9 cellular contexts compared by ENCODE assay signal in the genomic region with DNA sequence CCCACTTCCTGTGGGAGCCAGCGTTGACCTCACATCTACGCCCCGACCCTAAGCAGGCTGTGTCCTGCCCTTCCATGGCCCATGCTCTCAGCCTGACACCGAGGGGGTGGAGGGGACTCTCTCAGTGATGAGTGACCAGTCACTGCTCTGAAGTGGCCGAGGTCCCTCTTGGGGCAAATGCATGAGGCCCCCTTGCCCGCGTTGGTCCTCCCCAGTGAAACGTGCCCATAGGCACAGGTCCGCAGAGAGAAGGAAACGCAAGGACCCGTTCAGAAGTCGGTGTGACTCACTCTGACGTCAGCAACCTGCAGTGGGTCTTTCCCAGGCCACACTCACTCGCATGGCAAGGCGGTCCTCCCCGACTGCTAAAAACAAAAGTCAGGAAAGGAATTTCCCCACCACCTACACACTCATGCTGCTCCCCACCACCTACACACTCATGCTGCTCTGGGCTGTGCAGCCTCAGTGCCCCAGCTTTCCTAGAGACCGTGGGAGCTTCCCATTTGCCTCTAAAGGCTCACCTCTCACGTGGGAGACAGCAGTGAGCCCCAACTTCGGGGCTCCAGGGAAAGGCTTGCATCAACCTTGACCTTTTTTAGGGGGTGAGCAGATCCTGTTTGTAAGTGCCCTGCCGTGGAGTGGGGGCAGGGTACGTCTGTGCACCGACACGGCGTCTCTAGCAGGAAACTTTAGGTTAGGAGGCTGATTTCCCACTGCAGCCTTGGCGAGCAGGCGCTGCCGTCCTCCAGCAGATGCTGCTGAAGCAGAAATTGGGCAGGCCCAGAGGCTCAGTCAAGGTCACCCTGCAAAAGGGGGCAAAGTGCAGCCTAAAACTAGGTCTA. TPM values are rescaled to one million over a fixed set of nuclear protein-coding genes. Genes with fewer than 3 reads are reported as not detected.
A peak's percentile ranks its signal among the peaks of the same experiment; 100 is the strongest.
DNase-seq lines count a peak whose midpoint lies in the region; ATAC-seq and TF ChIP-seq lines count a peak whose summit lies in the region.
"Had no signal": no experiment of that assay in that cellular context is flagged by ENCODE, and none has a peak within 500 bp of the region (broad histone marks: within the 10 kb centered on the region; RNA-seq: fewer than 3 reads in every experiment).

No MANE protein-coding gene starts in this region.

- peak; percentile 65 for ATAC-seq in HG03108 (IDR thresholded peaks at IDR 0.05; ENCODE audit: unreplicated experiment)
- ATAC-seq in GM19467 (IDR thresholded peaks at IDR 0.05; ENCODE audit: unreplicated experiment), result no peak

- TF ChIP-seq POLR2A in GM19099 (IDR thresholded peaks at IDR 0.05; ENCODE audit: extremely low read depth, insufficient read length, low read depth), result peak; percentile 11

- H3K4me1 Mint-ChIP-seq in osteocyte (ENCODE audit: unreplicated experiment), result peaks cover 5% of the 10 kb centered on the region

- no peaks in the 10 kb centered on the region for H3K36me3 Mint-ChIP-seq in osteocyte (ENCODE audit: unreplicated experiment)

- no peak for TF ChIP-seq CTCF in osteocyte (IDR thresholded peaks at IDR 0.05)

- peak; percentile 86 to 93 for DNase-seq in activated CD4-positive, alpha-beta T cell treated with anti-CD3 and anti-CD28 coated beads for 24 hours (ENCODE audit: low read depth in 2 of 2)
- DNase-seq in dermis microvascular lymphatic vessel endothelial cell (ENCODE audit: low read depth in 2 of 2), result peak; percentile 37 to 86
- DNase-seq in stimulated activated CD4-positive, alpha-beta T cell treated with anti-CD3 and anti-CD28 coated beads, Interleukin-15, amount 100 ng/mL, for 24 hours, result peak; percentile 98
- no peak for DNase-seq in osteocyte (ENCODE audit: extremely low spot score, unreplicated experiment)
- DNase-seq in NCI-H146 treated with DMSO at 0.1 percent for 48 hours (lab: John Stamatoyannopoulos, UW; ENCODE audit: unreplicated experiment), result no peak

- no peaks in the 10 kb centered on the region for H3K9me3 Mint-ChIP-seq in osteocyte (ENCODE audit: unreplicated experiment)

- H3K27me3 Mint-ChIP-seq in osteocyte (ENCODE audit: unreplicated experiment), result peaks cover 20% of the 10 kb centered on the region

- no peak overlapping the region for H3K4me3 Mint-ChIP-seq in osteocyte (ENCODE audit: unreplicated experiment)

- no peak overlapping the region for H3K27ac Mint-ChIP-seq in osteocyte (ENCODE audit: unreplicated experiment)

RNA-seq across cellular contexts. Expression of a gene that starts 11.4 kb away (rescaled TPM):
- not detected in 2 replicates for total RNA-seq in dermis microvascular lymphatic vessel endothelial cell
- total RNA-seq in osteocyte, result not detected in 2 replicates
- total RNA-seq: cardiac muscle cell had no signal

RNA-seq across cellular contexts. Expression of a gene that starts 19.3 kb away (rescaled TPM):
- under 0.01 TPM in 1 of 2 replicates, not detected in the other for total RNA-seq in dermis microvascular lymphatic vessel endothelial cell
- total RNA-seq in osteocyte, result not detected in 2 replicates
- total RNA-seq: cardiac muscle cell had no signal

RNA-seq across cellular contexts. Expression of a gene that starts 48.8 kb away (rescaled TPM):
- total RNA-seq in dermis microvascular lymphatic vessel endothelial cell (not detected in 2 replicates), osteocyte (not detected in 2 replicates)
- total RNA-seq: cardiac muscle cell had no signal

Comparison
In these comparisons a context has a peak if more than half of its experiments do, and no peak if none do; other contexts are left out.
1. DNase-seq: peak in activated CD4-positive, alpha-beta T cell treated with anti-CD3 and anti-CD28 coated beads for 24 hours (2 of 2), dermis microvascular lymphatic vessel endothelial cell (2 of 2) and stimulated activated CD4-positive, alpha-beta T cell treated with anti-CD3 and anti-CD28 coated beads, Interleukin-15, amount 100 ng/mL, for 24 hours (single experiment); none in osteocyte (single experiment) and NCI-H146 treated with DMSO at 0.1 percent for 48 hours (single experiment).